7 cellular contexts compared by ENCODE assay signal in genomic region chr9:122092611-122093506, GRCh38. TPM values are rescaled to one million over a fixed set of nuclear protein-coding genes. Genes with fewer than 3 reads are reported as not detected.
DNase-seq lines count a peak whose midpoint lies in the region; ATAC-seq, FAIRE-seq and TF ChIP-seq lines count a peak whose summit lies in the region.

Gene TTLL11, minus strand, starts transcription at chr9:122093308. Its CDS starts 160 bp downstream, at chr9:122093148.

- peaks cover 1% of the 10 kb centered on the region for H3K27me3 ChIP-seq in astrocyte (ENCODE audit: insufficient read depth, low read length)

- H3K9me3 Mint-ChIP-seq in astrocyte (ENCODE audit: unreplicated experiment) = no peaks in the 10 kb centered on the region

- H3K4me3 Mint-ChIP-seq in astrocyte (ENCODE audit: unreplicated experiment) = peak within 1 kb of the TSS; percentile 93

- H2AFZ ChIP-seq in astrocyte (ENCODE audit: low read depth, low read length) = peak within 1 kb of the TSS; percentile 79

- no peaks in the 10 kb centered on the region for H3K9me3 ChIP-seq in astrocyte (ENCODE audit: insufficient read depth, low read depth, low read length)

- H4K20me1 ChIP-seq in astrocyte (ENCODE audit: insufficient read depth, low read length) = peaks cover 40% of the 10 kb centered on the region

- H3K79me2 ChIP-seq in astrocyte (ENCODE audit: insufficient read depth, low read length) = peaks cover 31% of the 10 kb centered on the region

- H3K4me1 ChIP-seq in astrocyte (ENCODE audit: insufficient read depth, low read length) = peaks cover 17% of the 10 kb centered on the region

- FAIRE-seq in astrocyte (lab: Jason Lieb, UNC) = no peak

- H3K4me1 Mint-ChIP-seq in astrocyte (ENCODE audit: low read depth, unreplicated experiment) = peaks cover 7% of the 10 kb centered on the region

- H3K4me3 ChIP-seq in astrocyte (ENCODE audit: insufficient read depth, low read depth, low read length) = peak within 1 kb of the TSS; percentile 79

- peak within 1 kb of the TSS; percentile 74 for H3K9ac ChIP-seq in astrocyte (ENCODE audit: low read length)

- TF ChIP-seq CTCF in astrocyte (IDR thresholded peaks at IDR 0.05; ENCODE audit: insufficient read depth, low read depth, low read length) = no peak

- peak; percentile 93 for ATAC-seq in GM18502 (IDR thresholded peaks at IDR 0.05; ENCODE audit: poor library complexity, unreplicated experiment)
- peak; percentile 81 for ATAC-seq in HG02943 (IDR thresholded peaks at IDR 0.05; ENCODE audit: low read depth, unreplicated experiment)

- peak within 1 kb of the TSS; percentile 96 for H3K4me2 ChIP-seq in astrocyte (ENCODE audit: low read length)

- H3K27me3 Mint-ChIP-seq in astrocyte (ENCODE audit: low read depth, unreplicated experiment) = peaks cover 18% of the 10 kb centered on the region

- peaks cover 4% of the 10 kb centered on the region for H3K36me3 Mint-ChIP-seq in astrocyte (ENCODE audit: low read depth, unreplicated experiment)

- DNase-seq in NCI-H187 (lab: John Stamatoyannopoulos, UW) = peak; percentile 11 to 85
- DNase-seq in T-helper 2 cell = peak; percentile 93 to 97 (median 95)
- DNase-seq in astrocyte (ENCODE audit: low read depth) = peak; percentile 86
- DNase-seq in hepatic stellate cell (ENCODE audit: low spot score) = peak; percentile 95
- DNase-seq in renal cortical epithelial cell (ENCODE audit: low read depth) = peak; percentile 75

- no peak within 1 kb of the TSS for H3K27ac Mint-ChIP-seq in astrocyte (ENCODE audit: unreplicated experiment)

- no peaks in the 10 kb centered on the region for H3K36me3 ChIP-seq in astrocyte (ENCODE audit: insufficient read depth, low read length)

- no peak within 1 kb of the TSS for H3K27ac ChIP-seq in astrocyte (ENCODE audit: low read depth, low read length)

RNA-seq across cellular contexts. Expression of gene TTLL11, which starts in this region (rescaled TPM):
- total RNA-seq in astrocyte (6.6 and 6.9 TPM in 2 replicates), renal cortical epithelial cell (2.3 and 6.7 TPM in 2 replicates)
